ENCODE assay signal across 15 cellular contexts in genomic region chr21:43919283-43919682, GRCh38.
"Had no signal": no experiment of that assay in that cellular context is flagged by ENCODE, and none has a peak within 500 bp of the region (broad histone marks: within the 10 kb centered on the region; RNA-seq: fewer than 3 reads in every experiment).

No MANE protein-coding gene starts in this region.

- H3K9me3 ChIP-seq: colonic mucosa, psoas muscle, SJCRH30, stomach had no signal

- H3K36me3 ChIP-seq: colonic mucosa, SJCRH30 had no signal

- H3K4me3 Mint-ChIP-seq: activated B cell treated with CpG ODN at 0.5 μM for 24 hours; activated naive CD4-positive, alpha-beta T cell treated with anti-CD3 and anti-CD28 coated beads for 36 hours; neural crest cell; type B pancreatic cell had no signal

- H3K9me3 Mint-ChIP-seq: activated B cell treated with CpG ODN at 0.5 μM for 24 hours; activated naive CD4-positive, alpha-beta T cell treated with anti-CD3 and anti-CD28 coated beads for 36 hours; neural crest cell; type B pancreatic cell had no signal

- H3K4me1 ChIP-seq: SJCRH30 had no signal

- ATAC-seq: foreskin keratinocyte, right cardiac atrium had no signal

- H3K27me3 Mint-ChIP-seq: activated B cell treated with CpG ODN at 0.5 μM for 24 hours, brain, type B pancreatic cell had no signal

- H3K4me3 ChIP-seq: colonic mucosa, lung, psoas muscle, SJCRH30, stomach had no signal

- H3K27ac ChIP-seq: colonic mucosa, foreskin keratinocyte, SJCRH30, stomach had no signal

- H3K27ac Mint-ChIP-seq: activated B cell treated with CpG ODN at 0.5 μM for 24 hours; activated naive CD4-positive, alpha-beta T cell treated with anti-CD3 and anti-CD28 coated beads for 36 hours; type B pancreatic cell had no signal

- H3K27me3 ChIP-seq: colonic mucosa, foreskin keratinocyte, SJCRH30, stomach had no signal

- DNase-seq: activated B cell treated with CpG ODN at 0.5 μM for 24 hours; activated naive CD4-positive, alpha-beta T cell treated with anti-CD3 and anti-CD28 coated beads for 36 hours; central memory CD4-positive, alpha-beta T cell; colonic mucosa; foreskin keratinocyte; hypothalamus; SJCRH30; stimulated activated CD4-positive, alpha-beta T cell treated with anti-CD3 and anti-CD28 coated beads, Interleukin-2, amount 100 ng/mL, for 24 hours; stomach had no signal
